ENCODE assay signal across 9 cellular contexts in genomic region chr17:21428742-21429141, GRCh38. TPM values are rescaled to one million over a fixed set of nuclear protein-coding genes. Genes with fewer than 3 reads are reported as not detected.
DNase-seq lines count a peak whose midpoint lies in the region; ATAC-seq, FAIRE-seq and TF ChIP-seq lines count a peak whose summit lies in the region.
"Not testable (repeated sequence)": the region's sequence is repeated elsewhere in the genome, so short reads cannot be mapped to it uniquely, and the experiment has no call there.
"Had no signal": no experiment of that assay in that cellular context is flagged by ENCODE, and none has a peak within 500 bp of the region (broad histone marks: within the 10 kb centered on the region; RNA-seq: fewer than 3 reads in every experiment).

No MANE protein-coding gene starts in this region.

- not testable (repeated sequence) for H3K27ac ChIP-seq in right atrium auricular region
- peak overlapping the region; percentile 31 for H3K27ac ChIP-seq in lower lobe of right lung

- ATAC-seq in lower lobe of right lung: peak; percentile 11 to 13

- not testable (repeated sequence) for H3K36me3 ChIP-seq in right atrium auricular region, lower lobe of right lung

- H3K4me1 ChIP-seq in right atrium auricular region, lower lobe of right lung: not testable (repeated sequence)

- H3K9me3 ChIP-seq in right atrium auricular region, lower lobe of right lung: not testable (repeated sequence)

- in situ Hi-C loops in ACHN (cut with HindIII; ENCODE audit: low pct_ligation_motif_present, low pct_unique_long_range_greater_than_20kb, low sequenced_read_pairs): not testable (repeated sequence)

- H3K4me3 ChIP-seq in fibroblast of the aortic adventitia (ENCODE audit: low read depth, low read length); right atrium auricular region; lower lobe of right lung: not testable (repeated sequence)

- intact Hi-C loops in lower lobe of right lung (cut with DNase I): not testable (repeated sequence)

- H3K27me3 ChIP-seq in right atrium auricular region; lower lobe of right lung (ENCODE audit: low read depth): not testable (repeated sequence)

- DNase-seq in ACHN (peak; percentile 55), EH (ENCODE audit: low read depth) (peak; percentile 23), RCC 7860 (ENCODE audit: low spot score) (peak; percentile 21), amniotic epithelial cell (ENCODE audit: low read depth) (peak; percentile 34), fibroblast of gingiva (ENCODE audit: low read depth) (peak; percentile 27), fibroblast of the aortic adventitia (ENCODE audit: low read depth) (peak; percentile 66), right atrium auricular region (ENCODE audit: low spot score) (peak; percentile 7)
- DNase-seq in lower lobe of right lung: not testable (repeated sequence)

- not testable (repeated sequence) for TF ChIP-seq CTCF in fibroblast of the aortic adventitia (IDR thresholded peaks at IDR 0.05; ENCODE audit: insufficient read depth, low read length); right atrium auricular region (IDR thresholded peaks at IDR 0.05); lower lobe of right lung (IDR thresholded peaks at IDR 0.05)

- FAIRE-seq in RCC 7860 (lab: Jason Lieb, UNC): peak; percentile 83

RNA-seq across cellular contexts. Expression of gene KCNJ12, which starts 52.6 kb away (rescaled TPM):
- total RNA-seq in fibroblast of the aortic adventitia (ENCODE audit: low replicate concordance) (1.7 and 2.7 TPM in 2 replicates), right atrium auricular region (10 to 100 TPM; 12.0 to 17.3 TPM), lower lobe of right lung (1.9 TPM)
- total RNA-seq: CD4-positive, alpha-beta memory T cell had no signal
